In the genomic region with DNA sequence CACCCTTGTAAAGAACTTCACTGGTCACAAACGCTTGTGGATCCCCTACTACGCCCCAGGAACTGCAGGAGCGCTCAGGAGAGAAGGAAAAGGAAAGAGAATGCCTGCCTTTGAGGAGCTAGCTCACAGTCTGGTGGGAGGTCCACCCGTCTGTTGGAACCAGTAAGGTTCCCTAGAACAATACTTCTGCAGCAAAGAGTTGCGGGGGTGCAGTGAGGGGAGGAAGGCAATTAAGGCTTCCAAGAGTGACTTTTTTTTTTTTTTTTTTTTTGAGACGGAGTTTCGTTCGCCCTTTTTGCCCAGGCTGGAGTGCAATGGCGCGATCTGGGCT, we compare ENCODE assay signal across 8 cellular contexts. TPM values are rescaled to one million over a fixed set of nuclear protein-coding genes. Genes with fewer than 3 reads are reported as not detected.
DNase-seq lines count a peak whose midpoint lies in the region; ATAC-seq, FAIRE-seq and TF ChIP-seq lines count a peak whose summit lies in the region.

No MANE protein-coding gene starts in this region.

- no peak for TF ChIP-seq POLR2A in uterus (IDR thresholded peaks at IDR 0.05)

- no peaks in the 10 kb centered on the region for H3K36me3 Mint-ChIP-seq in memory B cell

- no peaks in the 10 kb centered on the region for H3K9me3 ChIP-seq in uterus

- H3K4me3 ChIP-seq in AG09309 (ENCODE audit: control insufficient read depth, low read depth, low read length), result peak overlapping the region; percentile 51
- peak overlapping the region; percentile 62 for H3K4me3 ChIP-seq in bronchial epithelial cell (ENCODE audit: low read depth, low read length)
- H3K4me3 ChIP-seq in uterus, result peak overlapping the region; percentile 22 to 72

- intact Hi-C loops in uterus (cut with DNase I; ENCODE audit: low total_unique reads), result no loop called here

- H3K36me3 ChIP-seq in bronchial epithelial cell (ENCODE audit: control insufficient read depth, insufficient read depth, low read length), result no peaks in the 10 kb centered on the region
- H3K36me3 ChIP-seq in uterus, result no peaks in the 10 kb centered on the region

- DNase-seq in AG09309 (ENCODE audit: low read depth) (no peak), bronchial epithelial cell (ENCODE audit: low read depth) (no peak), memory B cell (ENCODE audit: low spot score in 2 of 2) (no peak), uterus (peak in 1 of 2 donors; percentile 31), GF-D8 (lab: John Stamatoyannopoulos, UW) (no peak), 8988T (no peak)

- no peaks in the 10 kb centered on the region for H3K27me3 Mint-ChIP-seq in memory B cell

- no peak for TF ChIP-seq CTCF in AG09309 (IDR thresholded peaks at IDR 0.05; ENCODE audit: control insufficient read depth, insufficient read depth, low read depth, low read length, missing control alignments)
- TF ChIP-seq CTCF in bronchial epithelial cell (IDR thresholded peaks at IDR 0.05; ENCODE audit: insufficient read depth, low read length, severe bottlenecking), result no peak
- TF ChIP-seq CTCF in uterus (IDR thresholded peaks at IDR 0.05), result no peak

- H3K27ac ChIP-seq in uterus, result peak overlapping the region; percentile 81 to 91

- H3K4me1 ChIP-seq in uterus, result no peaks in the 10 kb centered on the region

- ATAC-seq in GM19351 (IDR thresholded peaks at IDR 0.05; ENCODE audit: unreplicated experiment) (peak; percentile 28), HG03457 (IDR thresholded peaks at IDR 0.05; ENCODE audit: unreplicated experiment) (peak; percentile 12), memory B cell (ENCODE audit: low read depth) (peak; percentile 41)

- H3K27me3 ChIP-seq in bronchial epithelial cell (ENCODE audit: control insufficient read depth, insufficient read depth, low read length), result no peaks in the 10 kb centered on the region
- H3K27me3 ChIP-seq in uterus, result no peaks in the 10 kb centered on the region

- no peaks in the 10 kb centered on the region for H3K9me3 Mint-ChIP-seq in memory B cell

- no peak for FAIRE-seq in bronchial epithelial cell (lab: Jason Lieb, UNC)

- peak overlapping the region; percentile 90 for H3K4me3 Mint-ChIP-seq in memory B cell

- peak overlapping the region; percentile 78 for H3K27ac Mint-ChIP-seq in memory B cell

- H3K4me1 Mint-ChIP-seq in memory B cell, result peaks cover 13% of the 10 kb centered on the region

RNA-seq across cellular contexts. Expression of a gene that starts 0.3 kb away (rescaled TPM):
- 5.8 and 7.6 TPM in 2 replicates for total RNA-seq in bronchial epithelial cell
- total RNA-seq in uterus, result 10 to 100 TPM in 2 of 4 donors, 1 to 10 TPM in 2; 7.1 to 48.9 (median 14.8) TPM

RNA-seq across cellular contexts. Expression of a gene that starts 6.6 kb away (rescaled TPM):
- 21.1 and 37.6 TPM in 2 replicates for total RNA-seq in bronchial epithelial cell
- 10 to 100 TPM; 14.9 to 31.2 (median 19.3) TPM for total RNA-seq in uterus
